ENCODE assay signal across 11 cellular contexts in genomic region chr14:55802986-55803431, GRCh38.
DNase-seq lines count a peak whose midpoint lies in the region; ATAC-seq and TF ChIP-seq lines count a peak whose summit lies in the region.
"Had no signal": no experiment of that assay in that cellular context is flagged by ENCODE, and none has a peak within 500 bp of the region (broad histone marks: within the 10 kb centered on the region; RNA-seq: fewer than 3 reads in every experiment).

No MANE protein-coding gene starts in this region.

- H3K4me1 Mint-ChIP-seq in CD8-positive, alpha-beta memory T cell = peaks cover 31 to 63% (median 36%) of the 10 kb centered on the region in 3 donors
- H3K4me1 Mint-ChIP-seq in HFFc6 (ENCODE audit: low read depth) = peaks cover 9% of the 10 kb centered on the region; the same call in 1 of the 2 replicates
- H3K4me1 Mint-ChIP-seq in activated CD4-positive, alpha-beta memory T cell treated with anti-CD3 and anti-CD28 coated beads for 36 hours (ENCODE audit: low read depth) = peaks cover 65% of the 10 kb centered on the region

- no peaks in the 10 kb centered on the region for H4K20me1 ChIP-seq in hepatocyte (ENCODE audit: insufficient read depth, poor library complexity, severe bottlenecking)

- H3K36me3 Mint-ChIP-seq in CD8-positive, alpha-beta memory T cell = peaks cover 0 to 16% (median 0%) of the 10 kb centered on the region in 3 donors
- H3K36me3 Mint-ChIP-seq in HFFc6 (ENCODE audit: low read depth) = no peaks in the 10 kb centered on the region
- peaks cover 12% of the 10 kb centered on the region for H3K36me3 Mint-ChIP-seq in activated CD4-positive, alpha-beta memory T cell treated with anti-CD3 and anti-CD28 coated beads for 36 hours

- H3K9me2 ChIP-seq in hepatocyte (replicated peaks; ENCODE audit: insufficient read depth) = no peaks in the 10 kb centered on the region
- H3K9me2 ChIP-seq: SK-N-SH had no signal

- H3K27ac Mint-ChIP-seq in CD8-positive, alpha-beta memory T cell = peak overlapping the region in 6 of 8 donors; percentile 23 to 96 (median 49)
- H3K27ac Mint-ChIP-seq in HFFc6 = no peak overlapping the region
- H3K27ac Mint-ChIP-seq in activated CD4-positive, alpha-beta memory T cell treated with anti-CD3 and anti-CD28 coated beads for 36 hours = peak overlapping the region; percentile 81

- in situ Hi-C loops in GM13977 (cut with MboI; ENCODE audit: low pct_unique_long_range_greater_than_20kb, low sequenced_read_pairs, unreplicated experiment) = no loop called here

- H3K4me1 ChIP-seq in CD8-positive, alpha-beta memory T cell (ENCODE audit: insufficient read depth, low read length) = peaks cover 29% of the 10 kb centered on the region
- H3K4me1 ChIP-seq in hepatocyte (ENCODE audit: insufficient read depth) = peaks cover 37% of the 10 kb centered on the region

- intact Hi-C loops in activated CD4-positive, alpha-beta memory T cell treated with anti-CD3 and anti-CD28 coated beads for 36 hours (cut with micrococcal nuclease) = loop anchor here (1.0 to 10.0 kb wide), 4 partner anchors 10 to 358 kb away; partner anchors contain the start of genes PELI2 and TBPL2
- intact Hi-C loops in sciatic nerve (cut with DNase I) = no loop called here

- CTCF ChIA-PET in CD8-positive, alpha-beta memory T cell (lab: Charles Lee) = interaction anchor here (1.3 kb wide), 1 partner anchor 71 kb away, joined by 3 read pairs; no protein-coding TSS in a partner anchor
- CTCF ChIA-PET in activated CD4-positive, alpha-beta memory T cell treated with anti-CD3 and anti-CD28 coated beads for 36 hours (lab: Charles Lee) = interaction anchor here (0.6 kb wide), 1 partner anchor 658 kb away, joined by 3 read pairs; no protein-coding TSS in a partner anchor

- no peaks in the 10 kb centered on the region for H3K79me2 ChIP-seq in hepatocyte

- H3K27ac ChIP-seq in CD8-positive, alpha-beta memory T cell (ENCODE audit: low read depth, low read length) = no peak overlapping the region
- H3K27ac ChIP-seq in hepatocyte = peak overlapping the region; percentile 77

- no peak overlapping the region for H3K4me2 ChIP-seq in hepatocyte
- H3K4me2 ChIP-seq: SK-N-SH had no signal

- no peaks in the 10 kb centered on the region for H3K9me3 ChIP-seq in CD8-positive, alpha-beta memory T cell (ENCODE audit: low read length)
- H3K9me3 ChIP-seq in hepatocyte (ENCODE audit: low read depth) = no peaks in the 10 kb centered on the region
- H3K9me3 ChIP-seq: SK-N-SH had no signal

- peaks cover 0 to 4% of the 10 kb centered on the region in 2 donors for H3K27me3 Mint-ChIP-seq in CD8-positive, alpha-beta memory T cell
- peaks cover 9% of the 10 kb centered on the region for H3K27me3 Mint-ChIP-seq in HFFc6 (ENCODE audit: insufficient read depth)
- H3K27me3 Mint-ChIP-seq in activated CD4-positive, alpha-beta memory T cell treated with anti-CD3 and anti-CD28 coated beads for 36 hours = no peaks in the 10 kb centered on the region

- H3K4me3 ChIP-seq in CD8-positive, alpha-beta memory T cell (ENCODE audit: low read length) = no peak overlapping the region
- H3K4me3 ChIP-seq in hepatocyte = no peak overlapping the region

- no peak for ATAC-seq in SK-N-SH treated with all-trans-retinoic acid at 6 μM for 48 hours
- ATAC-seq in HG03045 (IDR thresholded peaks at IDR 0.05; ENCODE audit: unreplicated experiment) = no peak
- ATAC-seq in sciatic nerve = no peak

- no peak for DNase-seq in CD8-positive, alpha-beta memory T cell
- DNase-seq in HFFc6 (peak; percentile 19), hepatocyte (ENCODE audit: low spot score) (peak; percentile 52), sciatic nerve (ENCODE audit: low spot score) (no peak), GM13977 (ENCODE audit: low spot score) (no peak)
- DNase-seq in activated CD4-positive, alpha-beta memory T cell treated with anti-CD3 and anti-CD28 coated beads for 36 hours = peak; percentile 54
- DNase-seq: GDM1, NCI-H1417 treated with DMSO at 0.1 percent for 48 hours, SK-N-SH had no signal

- no peak overlapping the region for H2AFZ ChIP-seq in hepatocyte

- TF ChIP-seq CTCF in HFFc6 (IDR thresholded peaks at IDR 0.05) (peak; percentile 38; the same call in 1 of the 2 replicates), hepatocyte (IDR thresholded peaks at IDR 0.05; ENCODE audit: poor library complexity) (peak; percentile 16), GM13977 (IDR thresholded peaks at IDR 0.05; ENCODE audit: extremely low read depth, insufficient read depth, missing control alignments) (no peak)

- H3K27me3 ChIP-seq in CD8-positive, alpha-beta memory T cell (ENCODE audit: insufficient read depth, low read length, poor library complexity, severe bottlenecking) = no peaks in the 10 kb centered on the region
- H3K27me3 ChIP-seq in hepatocyte = no peaks in the 10 kb centered on the region

- H3K36me3 ChIP-seq in CD8-positive, alpha-beta memory T cell (ENCODE audit: insufficient read depth, low read length) = no peaks in the 10 kb centered on the region
- H3K36me3 ChIP-seq in hepatocyte (replicated peaks; ENCODE audit: insufficient read depth, low read depth) = no peaks in the 10 kb centered on the region

- no peak overlapping the region for H3K4me3 Mint-ChIP-seq in CD8-positive, alpha-beta memory T cell
- no peak overlapping the region for H3K4me3 Mint-ChIP-seq in HFFc6
- H3K4me3 Mint-ChIP-seq in activated CD4-positive, alpha-beta memory T cell treated with anti-CD3 and anti-CD28 coated beads for 36 hours = no peak overlapping the region

- peaks cover 0 to 7% (median 2%) of the 10 kb centered on the region in 5 donors for H3K9me3 Mint-ChIP-seq in CD8-positive, alpha-beta memory T cell
- H3K9me3 Mint-ChIP-seq in HFFc6 = no peaks in the 10 kb centered on the region
- peaks cover 22% of the 10 kb centered on the region for H3K9me3 Mint-ChIP-seq in activated CD4-positive, alpha-beta memory T cell treated with anti-CD3 and anti-CD28 coated beads for 36 hours

- POLR2A ChIA-PET in CD8-positive, alpha-beta memory T cell (lab: Charles Lee) = no interaction called here
- POLR2A ChIA-PET in activated CD4-positive, alpha-beta memory T cell treated with anti-CD3 and anti-CD28 coated beads for 36 hours (lab: Charles Lee) = interaction anchor here (0.7 kb wide), 1 partner anchor 178 kb away, joined by 3 read pairs; no protein-coding TSS in a partner anchor

TF ChIP-seq in SK-N-SH treated with all-trans-retinoic acid at 6 μM for 48 hours, 23 proteins besides CTCF, POLR2A, EP300 and RAD21 (continues in another document):
- no peak for TF ChIP-seq RARB (CRISPR knock-in tag; IDR thresholded peaks at IDR 0.05)
- TF ChIP-seq, protein P1, sequence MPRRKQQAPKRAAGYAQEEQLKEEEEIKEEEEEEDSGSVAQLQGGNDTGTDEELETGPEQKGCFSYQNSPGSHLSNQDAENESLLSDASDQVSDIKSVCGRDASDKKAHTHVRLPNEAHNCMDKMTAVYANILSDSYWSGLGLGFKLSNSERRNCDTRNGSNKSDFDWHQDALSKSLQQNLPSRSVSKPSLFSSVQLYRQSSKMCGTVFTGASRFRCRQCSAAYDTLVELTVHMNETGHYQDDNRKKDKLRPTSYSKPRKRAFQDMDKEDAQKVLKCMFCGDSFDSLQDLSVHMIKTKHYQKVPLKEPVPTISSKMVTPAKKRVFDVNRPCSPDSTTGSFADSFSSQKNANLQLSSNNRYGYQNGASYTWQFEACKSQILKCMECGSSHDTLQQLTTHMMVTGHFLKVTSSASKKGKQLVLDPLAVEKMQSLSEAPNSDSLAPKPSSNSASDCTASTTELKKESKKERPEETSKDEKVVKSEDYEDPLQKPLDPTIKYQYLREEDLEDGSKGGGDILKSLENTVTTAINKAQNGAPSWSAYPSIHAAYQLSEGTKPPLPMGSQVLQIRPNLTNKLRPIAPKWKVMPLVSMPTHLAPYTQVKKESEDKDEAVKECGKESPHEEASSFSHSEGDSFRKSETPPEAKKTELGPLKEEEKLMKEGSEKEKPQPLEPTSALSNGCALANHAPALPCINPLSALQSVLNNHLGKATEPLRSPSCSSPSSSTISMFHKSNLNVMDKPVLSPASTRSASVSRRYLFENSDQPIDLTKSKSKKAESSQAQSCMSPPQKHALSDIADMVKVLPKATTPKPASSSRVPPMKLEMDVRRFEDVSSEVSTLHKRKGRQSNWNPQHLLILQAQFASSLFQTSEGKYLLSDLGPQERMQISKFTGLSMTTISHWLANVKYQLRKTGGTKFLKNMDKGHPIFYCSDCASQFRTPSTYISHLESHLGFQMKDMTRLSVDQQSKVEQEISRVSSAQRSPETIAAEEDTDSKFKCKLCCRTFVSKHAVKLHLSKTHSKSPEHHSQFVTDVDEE (CRISPR knock-in tag; IDR thresholded peaks at IDR 0.05) = no peak
- TF ChIP-seq BACH2 (CRISPR knock-in tag; IDR thresholded peaks at IDR 0.05; ENCODE audit: borderline replicate concordance) = no peak
- no peak for TF ChIP-seq TOX (CRISPR knock-in tag; IDR thresholded peaks at IDR 0.05; ENCODE audit: borderline replicate concordance)
- no peak for TF ChIP-seq CREB5 (CRISPR knock-in tag; IDR thresholded peaks at IDR 0.05; ENCODE audit: low read depth)
- no peak for TF ChIP-seq GLIS3 (CRISPR knock-in tag; IDR thresholded peaks at IDR 0.05)
- TF ChIP-seq CSDC2 (CRISPR knock-in tag; IDR thresholded peaks at IDR 0.05) = no peak
- TF ChIP-seq TCF4 (CRISPR knock-in tag; IDR thresholded peaks at IDR 0.05; ENCODE audit: borderline replicate concordance) = no peak
- TF ChIP-seq, protein P2, sequence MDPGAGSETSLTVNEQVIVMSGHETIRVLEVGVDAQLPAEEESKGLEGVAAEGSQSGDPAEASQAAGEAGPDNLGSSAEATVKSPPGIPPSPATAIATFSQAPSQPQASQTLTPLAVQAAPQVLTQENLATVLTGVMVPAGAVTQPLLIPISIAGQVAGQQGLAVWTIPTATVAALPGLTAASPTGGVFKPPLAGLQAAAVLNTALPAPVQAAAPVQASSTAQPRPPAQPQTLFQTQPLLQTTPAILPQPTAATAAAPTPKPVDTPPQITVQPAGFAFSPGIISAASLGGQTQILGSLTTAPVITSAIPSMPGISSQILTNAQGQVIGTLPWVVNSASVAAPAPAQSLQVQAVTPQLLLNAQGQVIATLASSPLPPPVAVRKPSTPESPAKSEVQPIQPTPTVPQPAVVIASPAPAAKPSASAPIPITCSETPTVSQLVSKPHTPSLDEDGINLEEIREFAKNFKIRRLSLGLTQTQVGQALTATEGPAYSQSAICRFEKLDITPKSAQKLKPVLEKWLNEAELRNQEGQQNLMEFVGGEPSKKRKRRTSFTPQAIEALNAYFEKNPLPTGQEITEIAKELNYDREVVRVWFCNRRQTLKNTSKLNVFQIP (CRISPR knock-in tag; IDR thresholded peaks at IDR 0.05; ENCODE audit: borderline replicate concordance, low read depth) = no peak

Comparison
In these comparisons a context has a peak if more than half of its experiments do, and no peak if none do; other contexts are left out.
1. DNase-seq: peak in HFFc6 (single experiment), activated CD4-positive, alpha-beta memory T cell treated with anti-CD3 and anti-CD28 coated beads for 36 hours (single experiment) and hepatocyte (single experiment); none in CD8-positive, alpha-beta memory T cell (0 of 5), sciatic nerve (single experiment) and GM13977 (single experiment).